ENCODE assay signal across 24 cellular contexts in genomic region chr2:127449898-127450297, GRCh38. TPM values are rescaled to one million over a fixed set of nuclear protein-coding genes. Genes with fewer than 3 reads are reported as not detected.
A peak's percentile ranks its signal among the peaks of the same experiment; 100 is the strongest.
DNase-seq lines count a peak whose midpoint lies in the region; ATAC-seq and TF ChIP-seq lines count a peak whose summit lies in the region.
"Had no signal": no experiment of that assay in that cellular context is flagged by ENCODE, and none has a peak within 500 bp of the region (broad histone marks: within the 10 kb centered on the region; RNA-seq: fewer than 3 reads in every experiment).

No MANE protein-coding gene starts in this region.

- H3K27ac Mint-ChIP-seq in WTC11 (peak overlapping the region; percentile 74; the same call in 1 of the 2 replicates), HFFc6 (no peak overlapping the region), T-cell (no peak overlapping the region)

- H3K4me1 ChIP-seq in HUES48 (ENCODE audit: control insufficient read depth, insufficient read depth, low read length): peaks cover 16% of the 10 kb centered on the region
- no peaks in the 10 kb centered on the region for H3K4me1 ChIP-seq in lung (ENCODE audit: control insufficient read depth in 2 of 2, insufficient read depth in 2 of 2, low read length in 2 of 2)
- H3K4me1 ChIP-seq in neuron (ENCODE audit: insufficient read depth, low read length): no peaks in the 10 kb centered on the region

- H3K27ac ChIP-seq in HUES48 (ENCODE audit: low read depth, low read length) (peak overlapping the region; percentile 52), lung (ENCODE audit: low read depth in 1 of 2, low read length in 1 of 2) (no peak overlapping the region)
- H3K27ac ChIP-seq: A549 had no signal

- no peaks in the 10 kb centered on the region for H3K36me3 ChIP-seq in HUES48 (ENCODE audit: control insufficient read depth, insufficient read depth, low read length)
- no peaks in the 10 kb centered on the region for H3K36me3 ChIP-seq in lung (ENCODE audit: control insufficient read depth in 2 of 2, insufficient read depth in 2 of 2, low read length in 2 of 2)
- no peaks in the 10 kb centered on the region for H3K36me3 ChIP-seq in neuron (ENCODE audit: insufficient read depth, low read length)

- peak overlapping the region; percentile 43 for H2AFZ ChIP-seq in neuron (ENCODE audit: low read depth, low read length)

- H3K4me3 ChIP-seq in HUES48 (ENCODE audit: low read depth, low read length) (no peak overlapping the region), lung (no peak overlapping the region), neuron (ENCODE audit: low read length) (no peak overlapping the region)
- H3K4me3 ChIP-seq: A549 had no signal

- H3K4me1 Mint-ChIP-seq in WTC11 (peaks cover 20% of the 10 kb centered on the region), HFFc6 (ENCODE audit: low read depth) (peaks cover 15% of the 10 kb centered on the region), T-cell (no peaks in the 10 kb centered on the region)
- H3K4me1 Mint-ChIP-seq: CD4-positive, alpha-beta memory T cell had no signal

- POLR2A ChIA-PET in WTC11 (lab: Charles Lee) (no interaction called here), T-cell (lab: Charles Lee) (no interaction called here)

- H3K4me3 Mint-ChIP-seq in WTC11: no peak overlapping the region
- no peak overlapping the region for H3K4me3 Mint-ChIP-seq in HFFc6
- H3K4me3 Mint-ChIP-seq in T-cell: no peak overlapping the region
- H3K4me3 Mint-ChIP-seq: CD4-positive, alpha-beta memory T cell had no signal

- peaks cover 4% of the 10 kb centered on the region for H3K36me3 Mint-ChIP-seq in WTC11
- H3K36me3 Mint-ChIP-seq in HFFc6 (ENCODE audit: low read depth): peaks cover 3% of the 10 kb centered on the region; the same call in 1 of the 2 replicates
- peaks cover 17% of the 10 kb centered on the region for H3K36me3 Mint-ChIP-seq in T-cell

- H3K9me3 Mint-ChIP-seq in WTC11 (peaks cover 9% of the 10 kb centered on the region), HFFc6 (peaks cover 4% of the 10 kb centered on the region), T-cell (peaks cover 4 to 13% (median 7%) of the 10 kb centered on the region in 3 donors)

- no peak overlapping the region for H3K9ac ChIP-seq in HUES48 (ENCODE audit: low read depth, low read length)

- 94 to 95% methylated on average over 4 of the region's 4 CpGs for WGBS in lung, 2 donors

- DNase-seq in WTC11 (ENCODE audit: low spot score) (no peak), lung (ENCODE audit: low spot score) (peak; percentile 6), GM19238 (ENCODE audit: insufficient read length, low spot score) (no peak), HFFc6 (no peak), T-cell (no peak)
- DNase-seq: C1 segment of cervical spinal cord; CD4-positive, alpha-beta memory T cell; COR-L47; DMS53; H7; KBM-7; NCI-H1105 treated with DMSO at 0.1 percent for 48 hours; NCI-H146; NCI-H446; NCI-H524 treated with DMSO at 0.1 percent for 48 hours; NCI-H82; NK-92 treated with Interleukin-12 subunit alpha and Interleukin-12 subunit beta, amount 100 ng/mL, for 24 hours; PC-3 had no signal

- H3K9me3 ChIP-seq in HUES48 (ENCODE audit: control insufficient read depth, insufficient read depth, low read length): no peaks in the 10 kb centered on the region
- no peaks in the 10 kb centered on the region for H3K9me3 ChIP-seq in lung (ENCODE audit: control insufficient read depth in 2 of 2, insufficient read depth in 1 of 2, low read length in 1 of 2)
- H3K9me3 ChIP-seq in neuron (ENCODE audit: low read length): no peaks in the 10 kb centered on the region

- H3K27me3 Mint-ChIP-seq in WTC11 (ENCODE audit: low read depth) (peaks cover 2% of the 10 kb centered on the region; the same call in 1 of the 2 replicates), HFFc6 (ENCODE audit: insufficient read depth) (no peaks in the 10 kb centered on the region; the same call in 1 of the 2 replicates), T-cell (no peaks in the 10 kb centered on the region)

- CTCF ChIA-PET in WTC11 (lab: Charles Lee) (interaction anchor here (1.4 kb wide), 1 partner anchor 26 kb away, joined by 4 read pairs; no protein-coding TSS in a partner anchor), T-cell (lab: Charles Lee) (interaction anchor here in 1 of 2 donors (0.6 kb wide), 1 partner anchor 71 kb away, joined by 5 read pairs; no protein-coding TSS in a partner anchor)

- TF ChIP-seq CTCF in WTC11 (IDR thresholded peaks at IDR 0.05) (no peak), lung (IDR thresholded peaks at IDR 0.05; ENCODE audit: control extremely low read depth, extremely low read depth) (no peak), HFFc6 (IDR thresholded peaks at IDR 0.05) (no peak)

- H3K27me3 ChIP-seq in HUES48 (ENCODE audit: control insufficient read depth, insufficient read depth, low read length): no peaks in the 10 kb centered on the region
- no peaks in the 10 kb centered on the region for H3K27me3 ChIP-seq in lung (ENCODE audit: control insufficient read depth, insufficient read depth)
- H3K27me3 ChIP-seq in neuron (ENCODE audit: insufficient read depth, low read length): no peaks in the 10 kb centered on the region

- ATAC-seq in WTC11 (no peak), lung (ENCODE audit: insufficient read depth, low FRiP score) (no peak), GM18502 (IDR thresholded peaks at IDR 0.05; ENCODE audit: poor library complexity, unreplicated experiment) (no peak), T-cell (replicated peaks in 1 of 4) (no peak)
- ATAC-seq: A549, PC-3 had no signal

TF ChIP-seq in WTC11, 78 proteins besides CTCF, POLR2A, EP300 and RAD21 (continues in another document):
- TF ChIP-seq ZNF219 (CRISPR knock-in tag; IDR thresholded peaks at IDR 0.05; ENCODE audit: borderline replicate concordance): no peak
- no peak for TF ChIP-seq NFE2L1 (CRISPR knock-in tag; IDR thresholded peaks at IDR 0.05)
- no peak for TF ChIP-seq GTF2I (CRISPR knock-in tag; conservative IDR thresholded peaks at IDR 0.05)
- TF ChIP-seq, protein P1, sequence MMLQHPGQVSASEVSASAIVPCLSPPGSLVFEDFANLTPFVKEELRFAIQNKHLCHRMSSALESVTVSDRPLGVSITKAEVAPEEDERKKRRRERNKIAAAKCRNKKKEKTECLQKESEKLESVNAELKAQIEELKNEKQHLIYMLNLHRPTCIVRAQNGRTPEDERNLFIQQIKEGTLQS (CRISPR knock-in tag; conservative IDR thresholded peaks at IDR 0.05): no peak
- TF ChIP-seq, protein P2, sequence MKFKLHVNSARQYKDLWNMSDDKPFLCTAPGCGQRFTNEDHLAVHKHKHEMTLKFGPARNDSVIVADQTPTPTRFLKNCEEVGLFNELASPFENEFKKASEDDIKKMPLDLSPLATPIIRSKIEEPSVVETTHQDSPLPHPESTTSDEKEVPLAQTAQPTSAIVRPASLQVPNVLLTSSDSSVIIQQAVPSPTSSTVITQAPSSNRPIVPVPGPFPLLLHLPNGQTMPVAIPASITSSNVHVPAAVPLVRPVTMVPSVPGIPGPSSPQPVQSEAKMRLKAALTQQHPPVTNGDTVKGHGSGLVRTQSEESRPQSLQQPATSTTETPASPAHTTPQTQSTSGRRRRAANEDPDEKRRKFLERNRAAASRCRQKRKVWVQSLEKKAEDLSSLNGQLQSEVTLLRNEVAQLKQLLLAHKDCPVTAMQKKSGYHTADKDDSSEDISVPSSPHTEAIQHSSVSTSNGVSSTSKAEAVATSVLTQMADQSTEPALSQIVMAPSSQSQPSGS (CRISPR knock-in tag; IDR thresholded peaks at IDR 0.05; ENCODE audit: borderline replicate concordance, low read depth): no peak
- no peak for TF ChIP-seq NR3C1 (CRISPR knock-in tag; conservative IDR thresholded peaks at IDR 0.05; ENCODE audit: low read depth)
- TF ChIP-seq NFATC4 (CRISPR knock-in tag; IDR thresholded peaks at IDR 0.05): no peak
- TF ChIP-seq, protein P3, sequence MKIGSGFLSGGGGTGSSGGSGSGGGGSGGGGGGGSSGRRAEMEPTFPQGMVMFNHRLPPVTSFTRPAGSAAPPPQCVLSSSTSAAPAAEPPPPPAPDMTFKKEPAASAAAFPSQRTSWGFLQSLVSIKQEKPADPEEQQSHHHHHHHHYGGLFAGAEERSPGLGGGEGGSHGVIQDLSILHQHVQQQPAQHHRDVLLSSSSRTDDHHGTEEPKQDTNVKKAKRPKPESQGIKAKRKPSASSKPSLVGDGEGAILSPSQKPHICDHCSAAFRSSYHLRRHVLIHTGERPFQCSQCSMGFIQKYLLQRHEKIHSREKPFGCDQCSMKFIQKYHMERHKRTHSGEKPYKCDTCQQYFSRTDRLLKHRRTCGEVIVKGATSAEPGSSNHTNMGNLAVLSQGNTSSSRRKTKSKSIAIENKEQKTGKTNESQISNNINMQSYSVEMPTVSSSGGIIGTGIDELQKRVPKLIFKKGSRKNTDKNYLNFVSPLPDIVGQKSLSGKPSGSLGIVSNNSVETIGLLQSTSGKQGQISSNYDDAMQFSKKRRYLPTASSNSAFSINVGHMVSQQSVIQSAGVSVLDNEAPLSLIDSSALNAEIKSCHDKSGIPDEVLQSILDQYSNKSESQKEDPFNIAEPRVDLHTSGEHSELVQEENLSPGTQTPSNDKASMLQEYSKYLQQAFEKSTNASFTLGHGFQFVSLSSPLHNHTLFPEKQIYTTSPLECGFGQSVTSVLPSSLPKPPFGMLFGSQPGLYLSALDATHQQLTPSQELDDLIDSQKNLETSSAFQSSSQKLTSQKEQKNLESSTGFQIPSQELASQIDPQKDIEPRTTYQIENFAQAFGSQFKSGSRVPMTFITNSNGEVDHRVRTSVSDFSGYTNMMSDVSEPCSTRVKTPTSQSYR (CRISPR knock-in tag; IDR thresholded peaks at IDR 0.05): no peak
- no peak for TF ChIP-seq MXD4 (CRISPR knock-in tag; IDR thresholded peaks at IDR 0.05; ENCODE audit: borderline replicate concordance)
- TF ChIP-seq E2F1 (CRISPR knock-in tag; IDR thresholded peaks at IDR 0.05): no peak
- no peak for TF ChIP-seq RORB (CRISPR knock-in tag; IDR thresholded peaks at IDR 0.05)
- TF ChIP-seq ZMAT4 (CRISPR knock-in tag; IDR thresholded peaks at IDR 0.05): no peak

RNA-seq across cellular contexts. Expression of gene PROC, which starts 31.7 kb away (rescaled TPM):
- total RNA-seq in WTC11 (2021) (0.30 to 0.59 TPM (median 0.39 TPM) in 3 replicates), lung (under 1 TPM in 1 of 2 donors, not detected in 1; 0.37 TPM), T-cell (under 1 TPM in 3 of 5 donors, not detected in 2; 0.20 to 0.76 (median 0.49) TPM)
- under 1 TPM; 0.10 to 0.22 TPM for polyA plus RNA-seq in lung
- not detected for total RNA-seq in HFFc6 (2021; fragmentation: NEBNext Ultra II Directional; extraction: Animal tissue kit (Norgen Biotek cat#: 25700))
- total RNA-seq: CD4-positive, alpha-beta memory T cell; LHCN-M2; MCF 10A had no signal
- polyA plus RNA-seq: CD4-positive, alpha-beta memory T cell had no signal
